Comparison of ENCODE assay signal across 8 cellular contexts in genomic region chr2:43637030-43637803, GRCh38. TPM values are rescaled to one million over a fixed set of nuclear protein-coding genes. Genes with fewer than 3 reads are reported as not detected.
DNase-seq lines count a peak whose midpoint lies in the region; ATAC-seq and TF ChIP-seq lines count a peak whose summit lies in the region.

Gene PLEKHH2 (plus strand): TSS chr2:43637260. CDS start chr2:43644674, 7,414 bp downstream.

- H3K27ac ChIP-seq in right lobe of liver: peak within 1 kb of the TSS; percentile 39 to 47 (median 44)

- no peaks in the 10 kb centered on the region for H3K9me3 ChIP-seq in right lobe of liver

- TF ChIP-seq POLR2A in right lobe of liver (IDR thresholded peaks at IDR 0.05): peak; percentile 47

- H3K9me3 Mint-ChIP-seq in activated CD4-positive, alpha-beta memory T cell treated with anti-CD3 and anti-CD28 coated beads for 36 hours: peaks cover 5% of the 10 kb centered on the region

- H3K36me3 ChIP-seq in right lobe of liver: no peaks in the 10 kb centered on the region

- no peak for TF ChIP-seq CTCF in right lobe of liver (IDR thresholded peaks at IDR 0.05)

- no peaks in the 10 kb centered on the region for H3K36me3 Mint-ChIP-seq in activated CD4-positive, alpha-beta memory T cell treated with anti-CD3 and anti-CD28 coated beads for 36 hours

- POLR2A ChIA-PET in activated CD4-positive, alpha-beta memory T cell treated with anti-CD3 and anti-CD28 coated beads for 36 hours (lab: Charles Lee): interaction anchor here (1.6 kb wide), 1 partner anchor 41 kb away, joined by 4 read pairs; the partner anchor contains the start of gene THADA

- intact Hi-C loops in activated CD4-positive, alpha-beta memory T cell treated with anti-CD3 and anti-CD28 coated beads for 36 hours (cut with micrococcal nuclease): loop anchor here (10.0 kb wide), 1 partner anchor 138 kb away; the partner anchor contains the start of gene DYNC2LI1
- intact Hi-C loops in right lobe of liver (cut with DNase I): no loop called here

- H3K27ac Mint-ChIP-seq in activated CD4-positive, alpha-beta memory T cell treated with anti-CD3 and anti-CD28 coated beads for 36 hours: no peak within 1 kb of the TSS

- CTCF ChIA-PET in activated CD4-positive, alpha-beta memory T cell treated with anti-CD3 and anti-CD28 coated beads for 36 hours (lab: Charles Lee): interaction anchor here (0.5 to 1.1 kb wide), 4 partner anchors 32 to 116 kb away, joined by 3 to 4 read pairs (median 3); no protein-coding TSS in a partner anchor

- H3K4me1 ChIP-seq in right lobe of liver: peaks cover 0 to 14% (median 6%) of the 10 kb centered on the region in 4 donors

- WGBS in right lobe of liver (ENCODE audit: insufficient coverage, low coverage, low lambda C conversion rate, missing lambda C conversion rate): 0% methylated on average over 11 of the region's 75 CpGs

- peak; percentile 98 for DNase-seq in AG08396 (ENCODE audit: low spot score)
- DNase-seq in NCI-H524 (lab: John Stamatoyannopoulos, UW): peak; percentile 58 to 89
- DNase-seq in activated CD4-positive, alpha-beta memory T cell treated with anti-CD3 and anti-CD28 coated beads for 36 hours: peak; percentile 92
- peak; percentile 96 for DNase-seq in ecto neural progenitor cell (ENCODE audit: low spot score)
- peak; percentile 85 to 89 (median 87) for DNase-seq in right lobe of liver
- DNase-seq in stimulated activated CD4-positive, alpha-beta T cell treated with anti-CD3 and anti-CD28 coated beads, Interleukin-2, amount 100 ng/mL, for 48 hours: peak; percentile 92 to 93

- no peaks in the 10 kb centered on the region for H3K27me3 ChIP-seq in right lobe of liver

- peaks cover 34% of the 10 kb centered on the region for H3K27me3 Mint-ChIP-seq in activated CD4-positive, alpha-beta memory T cell treated with anti-CD3 and anti-CD28 coated beads for 36 hours

- ATAC-seq in GM19043 (IDR thresholded peaks at IDR 0.05; ENCODE audit: low read depth, unreplicated experiment): peak; percentile 100
- peak; percentile 100 for ATAC-seq in HG03354 (IDR thresholded peaks at IDR 0.05; ENCODE audit: poor library complexity, severe bottlenecking, unreplicated experiment)
- peak; percentile 99 to 100 (median 99) for ATAC-seq in right lobe of liver

- H3K4me1 Mint-ChIP-seq in activated CD4-positive, alpha-beta memory T cell treated with anti-CD3 and anti-CD28 coated beads for 36 hours (ENCODE audit: low read depth): peaks cover 14% of the 10 kb centered on the region

- H3K4me3 Mint-ChIP-seq in activated CD4-positive, alpha-beta memory T cell treated with anti-CD3 and anti-CD28 coated beads for 36 hours: peak within 1 kb of the TSS; percentile 82

- H3K4me3 ChIP-seq in right lobe of liver: peak within 1 kb of the TSS; percentile 57 to 68 (median 64)

RNA-seq across cellular contexts. Expression of gene PLEKHH2, which starts in this region (rescaled TPM):
- under 1 TPM; 0.73 to 0.81 TPM for total RNA-seq in activated CD4-positive, alpha-beta memory T cell treated with anti-CD3 and anti-CD28 coated beads for 36 hours
- 1 to 10 TPM in 5 of 6 experiments, under 1 TPM in 1; 0.75 to 2.0 (median 1.3) TPM for total RNA-seq in right lobe of liver

Comparison
In these comparisons a context has a peak if more than half of its experiments do, and no peak if none do; other contexts are left out.
1. Peak in every context shown above with its lines: DNase-seq, ATAC-seq, H3K4me3 ChIP-seq and H3K27ac ChIP-seq.
2. Peak in DNase-seq in activated CD4-positive, alpha-beta memory T cell treated with anti-CD3 and anti-CD28 coated beads for 36 hours; RNA of the gene not detected or under 1 TPM.